12 cellular contexts compared by ENCODE assay signal in the genomic region with DNA sequence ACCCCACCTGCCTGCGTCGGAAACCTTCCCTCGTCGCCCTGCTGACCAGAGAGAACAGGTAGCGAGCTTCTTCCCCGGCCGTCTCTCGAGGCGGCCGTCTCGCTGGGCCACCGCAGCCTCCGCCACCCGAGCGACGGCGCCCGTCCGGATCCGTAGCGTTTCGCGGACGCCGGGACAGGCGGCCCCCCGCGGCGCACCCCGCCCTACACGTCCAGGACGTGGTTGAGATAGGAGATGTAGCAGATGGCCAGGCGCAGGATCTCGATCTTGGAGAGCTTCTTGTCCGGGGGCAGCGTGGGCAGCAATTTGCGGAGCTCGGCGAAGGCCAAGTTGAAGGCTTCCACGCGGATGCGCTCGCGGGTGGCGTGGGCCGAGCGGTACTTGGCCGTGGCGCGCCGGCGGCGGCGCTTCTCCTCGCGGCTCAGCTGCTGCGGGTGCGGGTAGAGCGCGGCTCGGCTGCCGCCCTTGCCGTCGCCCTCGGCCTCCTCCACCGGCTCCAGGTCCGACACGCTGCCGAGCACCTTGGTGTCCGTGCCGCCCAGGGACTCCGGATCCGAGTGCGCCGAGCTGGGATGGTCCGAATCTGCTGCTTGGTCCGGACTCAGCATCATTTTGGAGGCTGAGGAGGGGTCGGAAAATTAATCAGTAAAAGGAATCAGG. TPM values are rescaled to one million over a fixed set of nuclear protein-coding genes. Genes with fewer than 3 reads are reported as not detected.
A peak's percentile ranks its signal among the peaks of the same experiment; 100 is the strongest.
DNase-seq lines count a peak whose midpoint lies in the region; TF ChIP-seq lines count a peak whose summit lies in the region.
"Had no signal": no experiment of that assay in that cellular context is flagged by ENCODE, and none has a peak within 500 bp of the region (broad histone marks: within the 10 kb centered on the region; RNA-seq: fewer than 3 reads in every experiment).

No MANE protein-coding gene starts in this region.

- TF ChIP-seq RAD21 in SK-N-SH (IDR thresholded peaks at IDR 0.05; ENCODE audit: low read length): no peak

- H3K27ac Mint-ChIP-seq in activated T-cell treated with anti-CD3 and anti-CD28 coated beads, Interleukin-2, amount 50 U/mL, for 24 hours: no peak overlapping the region

- no peaks in the 10 kb centered on the region for H3K9me3 Mint-ChIP-seq in activated T-cell treated with anti-CD3 and anti-CD28 coated beads, Interleukin-2, amount 50 U/mL, for 24 hours

- peak overlapping the region; percentile 54 for H3K27ac ChIP-seq in suprapubic skin
- no peak overlapping the region for H3K27ac ChIP-seq in SK-N-SH (ENCODE audit: low read depth in 2 of 2, low read length in 1 of 2)

- H3F3A ChIP-seq in SK-N-SH (replicated peaks; ENCODE audit: insufficient read depth): no peaks in the 10 kb centered on the region

- no peaks in the 10 kb centered on the region for H3K9me3 ChIP-seq in suprapubic skin
- H3K9me3 ChIP-seq in SK-N-SH: no peaks in the 10 kb centered on the region
- H3K9me3 ChIP-seq: BE2C had no signal

- H4K20me1 ChIP-seq in SK-N-SH (ENCODE audit: insufficient read depth): no peaks in the 10 kb centered on the region

- peak; percentile 33 for DNase-seq in activated T-cell treated with anti-CD3 and anti-CD28 coated beads, Interleukin-2, amount 50 U/mL, for 24 hours
- DNase-seq in activated T-cell treated with anti-CD3 and anti-CD28 coated beads for 4 hours (no peak), astrocyte of the hippocampus (ENCODE audit: low read depth, low spot score) (peak; percentile 19), left kidney (ENCODE audit: low read depth, low spot score) (peak; percentile 66), suprapubic skin (ENCODE audit: low spot score in 2 of 2) (no peak), SK-N-SH (no peak), NCI-H146 treated with DMSO at 0.1 percent for 48 hours (lab: John Stamatoyannopoulos, UW; ENCODE audit: unreplicated experiment) (no peak), middle frontal gyrus (ENCODE audit: extremely low spot score, low spot score) (no peak)
- DNase-seq: BE2C, NCI-H510A treated with DMSO at 0.1 percent for 48 hours had no signal

- H3K4me1 ChIP-seq in suprapubic skin (peaks cover 26% of the 10 kb centered on the region), SK-N-SH (ENCODE audit: control insufficient read depth in 1 of 2, insufficient read depth in 2 of 2, low read depth in 1 of 2, low read length in 1 of 2) (peaks cover 0 to 2% of the 10 kb centered on the region in 2 experiments; a peak in 2 of 4 replicates)
- H3K4me1 ChIP-seq: BE2C had no signal

- H2AFZ ChIP-seq in SK-N-SH (ENCODE audit: low read depth): no peak overlapping the region

- H3K4me3 ChIP-seq in suprapubic skin: peak overlapping the region; percentile 55
- no peak overlapping the region for H3K4me3 ChIP-seq in SK-N-SH (ENCODE audit: low read depth in 2 of 2, low read length in 1 of 2)

- H3K36me3 ChIP-seq in suprapubic skin (no peaks in the 10 kb centered on the region), SK-N-SH (replicated peaks in 1 of 2; ENCODE audit: control insufficient read depth in 1 of 2, insufficient read depth in 2 of 2, low read length in 1 of 2) (no peaks in the 10 kb centered on the region)
- H3K36me3 ChIP-seq: BE2C had no signal

- 4% methylated on average over 41 of the region's 78 CpGs for WGBS in suprapubic skin
- 76% methylated on average over 28 of the region's 78 CpGs for WGBS in SK-N-SH (ENCODE audit: low lambda C conversion rate)

- TF ChIP-seq CTCF in suprapubic skin (IDR thresholded peaks at IDR 0.05) (no peak), SK-N-SH (IDR thresholded peaks at IDR 0.05) (no peak)

- no peaks in the 10 kb centered on the region for H3K9me2 ChIP-seq in SK-N-SH

- H3K27me3 ChIP-seq in suprapubic skin: peaks cover 62% of the 10 kb centered on the region
- peaks cover 11% of the 10 kb centered on the region for H3K27me3 ChIP-seq in SK-N-SH (ENCODE audit: insufficient read depth)

- TF ChIP-seq EP300 in suprapubic skin (IDR thresholded peaks at IDR 0.05) (no peak), SK-N-SH (IDR thresholded peaks at IDR 0.05; ENCODE audit: borderline replicate concordance in 1 of 2, low read depth in 1 of 2, low read length in 1 of 2) (no peak)

- H3K4me2 ChIP-seq in SK-N-SH: no peak overlapping the region

- peaks cover 87% of the 10 kb centered on the region for H3K27me3 Mint-ChIP-seq in activated T-cell treated with anti-CD3 and anti-CD28 coated beads, Interleukin-2, amount 50 U/mL, for 24 hours

- H3K9ac ChIP-seq in SK-N-SH: no peak overlapping the region

- no peaks in the 10 kb centered on the region for H3K79me2 ChIP-seq in SK-N-SH (ENCODE audit: insufficient read depth)

- POLR2A ChIA-PET in SK-N-SH (lab: Yijun Ruan, JAX): no interaction called here

- H3K4me1 Mint-ChIP-seq in activated T-cell treated with anti-CD3 and anti-CD28 coated beads, Interleukin-2, amount 50 U/mL, for 24 hours (ENCODE audit: low read depth): peaks cover 9% of the 10 kb centered on the region

- no peak overlapping the region for H3K4me3 Mint-ChIP-seq in activated T-cell treated with anti-CD3 and anti-CD28 coated beads, Interleukin-2, amount 50 U/mL, for 24 hours

- CTCF ChIA-PET in SK-N-SH (lab: Yijun Ruan, JAX): no interaction called here

- TF ChIP-seq POLR2A in suprapubic skin (IDR thresholded peaks at IDR 0.05): no peak

- no peaks in the 10 kb centered on the region for H3K36me3 Mint-ChIP-seq in activated T-cell treated with anti-CD3 and anti-CD28 coated beads, Interleukin-2, amount 50 U/mL, for 24 hours (ENCODE audit: low read depth)

TF ChIP-seq in SK-N-SH, 30 proteins besides CTCF, POLR2A, EP300 and RAD21:
- no peak for TF ChIP-seq ELF1 (IDR thresholded peaks at IDR 0.05)
- no peak for TF ChIP-seq MXI1 (IDR thresholded peaks at IDR 0.05; ENCODE audit: low read depth, low read length)
- no peak for TF ChIP-seq CHD2 (IDR thresholded peaks at IDR 0.05; ENCODE audit: low read length, partially characterized antibody)
- TF ChIP-seq RCOR1 (IDR thresholded peaks at IDR 0.05; ENCODE audit: low read length): no peak
- TF ChIP-seq EZH2phosphoT487 (IDR thresholded peaks at IDR 0.05; ENCODE audit: borderline replicate concordance, low read depth): no peak
- TF ChIP-seq, protein P1, sequence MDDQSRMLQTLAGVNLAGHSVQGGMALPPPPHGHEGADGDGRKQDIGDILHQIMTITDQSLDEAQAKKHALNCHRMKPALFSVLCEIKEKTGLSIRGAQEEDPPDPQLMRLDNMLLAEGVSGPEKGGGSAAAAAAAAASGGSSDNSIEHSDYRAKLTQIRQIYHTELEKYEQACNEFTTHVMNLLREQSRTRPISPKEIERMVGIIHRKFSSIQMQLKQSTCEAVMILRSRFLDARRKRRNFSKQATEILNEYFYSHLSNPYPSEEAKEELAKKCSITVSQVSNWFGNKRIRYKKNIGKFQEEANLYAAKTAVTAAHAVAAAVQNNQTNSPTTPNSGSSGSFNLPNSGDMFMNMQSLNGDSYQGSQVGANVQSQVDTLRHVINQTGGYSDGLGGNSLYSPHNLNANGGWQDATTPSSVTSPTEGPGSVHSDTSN (IDR thresholded peaks at IDR 0.05): no peak
- TF ChIP-seq REST (IDR thresholded peaks at IDR 0.05; ENCODE audit: low read depth, low read length): no peak
- TF ChIP-seq, protein P2, sequence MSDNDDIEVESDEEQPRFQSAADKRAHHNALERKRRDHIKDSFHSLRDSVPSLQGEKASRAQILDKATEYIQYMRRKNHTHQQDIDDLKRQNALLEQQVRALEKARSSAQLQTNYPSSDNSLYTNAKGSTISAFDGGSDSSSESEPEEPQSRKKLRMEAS (IDR thresholded peaks at IDR 0.05; ENCODE audit: low read depth): no peak
- TF ChIP-seq, protein P3, sequence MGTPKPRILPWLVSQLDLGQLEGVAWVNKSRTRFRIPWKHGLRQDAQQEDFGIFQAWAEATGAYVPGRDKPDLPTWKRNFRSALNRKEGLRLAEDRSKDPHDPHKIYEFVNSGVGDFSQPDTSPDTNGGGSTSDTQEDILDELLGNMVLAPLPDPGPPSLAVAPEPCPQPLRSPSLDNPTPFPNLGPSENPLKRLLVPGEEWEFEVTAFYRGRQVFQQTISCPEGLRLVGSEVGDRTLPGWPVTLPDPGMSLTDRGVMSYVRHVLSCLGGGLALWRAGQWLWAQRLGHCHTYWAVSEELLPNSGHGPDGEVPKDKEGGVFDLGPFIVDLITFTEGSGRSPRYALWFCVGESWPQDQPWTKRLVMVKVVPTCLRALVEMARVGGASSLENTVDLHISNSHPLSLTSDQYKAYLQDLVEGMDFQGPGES (IDR thresholded peaks at IDR 0.05; ENCODE audit: low read depth, low read length): no peak
- no peak for TF ChIP-seq TCF12 (IDR thresholded peaks at IDR 0.05)
- TF ChIP-seq RXRA (IDR thresholded peaks at IDR 0.05; ENCODE audit: borderline replicate concordance, low read depth): no peak

RNA-seq across cellular contexts. Expression of gene NHLH2, which starts 3.0 kb away (rescaled TPM):
- total RNA-seq in suprapubic skin: 1 to 10 TPM; 1.1 to 1.8 (median 1.6) TPM
- not detected in 2 replicates for polyA plus RNA-seq in SK-N-SH (2012; rRNA removed)
- polyA plus RNA-seq in SK-N-SH (2012; cell fraction: cytosol; rRNA removed): not detected in 2 replicates
- polyA plus RNA-seq in SK-N-SH (2012; cell fraction: nucleus; rRNA removed): 0.01 TPM in 1 of 2 replicates, not detected in the other
- total RNA-seq: omental fat pad, subcutaneous adipose tissue had no signal

Comparison
In these comparisons a context has a peak if more than half of its experiments do, and no peak if none do; other contexts are left out.
1. DNase-seq: peak in activated T-cell treated with anti-CD3 and anti-CD28 coated beads, Interleukin-2, amount 50 U/mL, for 24 hours (single experiment), astrocyte of the hippocampus (single experiment) and left kidney (single experiment); none in activated T-cell treated with anti-CD3 and anti-CD28 coated beads for 4 hours (single experiment), suprapubic skin (0 of 2), SK-N-SH (single experiment), NCI-H146 treated with DMSO at 0.1 percent for 48 hours (single experiment) and middle frontal gyrus (single experiment).